ENCODE assay signal across 8 cellular contexts in genomic region chr5:127564002-127564769, GRCh38. TPM values are rescaled to one million over a fixed set of nuclear protein-coding genes. Genes with fewer than 3 reads are reported as not detected.
DNase-seq lines count a peak whose midpoint lies in the region; ATAC-seq, FAIRE-seq and TF ChIP-seq lines count a peak whose summit lies in the region.

No MANE protein-coding gene starts in this region.

- ATAC-seq in A549 = peak; percentile 85 to 93
- peak; percentile 35 for ATAC-seq in HG02623 (IDR thresholded peaks at IDR 0.05; ENCODE audit: unreplicated experiment)

- DNase-seq in A549 (ENCODE audit: low read depth in 1 of 2, low spot score in 1 of 2) (peak; percentile 46 to 65), NCI-H128 (lab: John Stamatoyannopoulos, UW; ENCODE audit: unreplicated experiment) (peak; percentile 35), SW480 (ENCODE audit: low spot score) (peak; percentile 79), cerebellar cortex (ENCODE audit: low spot score) (peak; percentile 73)
- DNase-seq in stimulated activated CD8-positive, alpha-beta memory T cell treated with anti-CD3 and anti-CD28 coated beads, Interleukin-15, amount 100 ng/mL, for 1 hour (ENCODE audit: low read depth) = peak; percentile 18

- 53% methylated on average over 2 of the region's 2 CpGs for WGBS in A549 (ENCODE audit: missing lambda C conversion rate)
- WGBS in liver = 48% methylated on average over 2 of the region's 2 CpGs

- no peak for TF ChIP-seq EP300 in A549 (IDR thresholded peaks at IDR 0.05)

- TF ChIP-seq RAD21 in A549 (conservative IDR thresholded peaks at IDR 0.05 in 1 of 2, IDR thresholded peaks at IDR 0.05 in 1 of 2) (peak; percentile 84 to 89), liver (IDR thresholded peaks at IDR 0.05) (peak; percentile 86 to 89)

- POLR2A ChIA-PET in A549 (lab: Yijun Ruan, JAX) = interaction anchor here (0.6 kb wide), 1 partner anchor 647 kb away, joined by 3 read pairs; no protein-coding TSS in a partner anchor

- CTCF ChIA-PET in A549 (lab: Yijun Ruan, JAX) = interaction anchor here (0.6 to 3.3 kb wide), 31 partner anchors 9 to 1282 kb away, joined by 3 to 25 read pairs (median 3); no protein-coding TSS in a partner anchor

- no peak overlapping the region for H3K4me2 ChIP-seq in A549

- TF ChIP-seq CTCF in A549 (IDR thresholded peaks at IDR 0.05) (peak; percentile 89), GM12874 (IDR thresholded peaks at IDR 0.05; ENCODE audit: insufficient read depth, low read depth, low read length) (peak; percentile 60; the same call in 1 of the 2 replicates), liver (IDR thresholded peaks at IDR 0.05; ENCODE audit: low read depth, low read length, missing input control) (peak; percentile 71)

- FAIRE-seq in A549 (lab: Jason Lieb, UNC) = peak; percentile 76

- no peaks in the 10 kb centered on the region for H3K27me3 ChIP-seq in liver (ENCODE audit: control insufficient read depth in 4 of 4, insufficient read depth in 4 of 4, low read length in 3 of 4)

- H3K9me3 ChIP-seq in A549 (no peaks in the 10 kb centered on the region), liver (ENCODE audit: control insufficient read depth in 4 of 4, low read length in 3 of 4) (no peaks in the 10 kb centered on the region)

- TF ChIP-seq POLR2A in A549 (IDR thresholded peaks at IDR 0.05; ENCODE audit: low read length) = no peak

- H3K27ac ChIP-seq in A549 (no peak overlapping the region), liver (ENCODE audit: low read depth in 1 of 2, low read length in 2 of 2) (no peak overlapping the region)

- H3K4me1 ChIP-seq in A549 = no peaks in the 10 kb centered on the region
- H3K4me1 ChIP-seq in liver (ENCODE audit: control insufficient read depth in 4 of 4, insufficient read depth in 4 of 4, low read length in 3 of 4) = no peaks in the 10 kb centered on the region

- H3K4me3 ChIP-seq in A549 (no peak overlapping the region), liver (ENCODE audit: low read depth in 1 of 3, low read length in 3 of 3) (no peak overlapping the region)

- H3K9ac ChIP-seq in liver (ENCODE audit: low read depth in 1 of 2, low read length in 2 of 2) = no peak overlapping the region

- peaks cover 0 to 2% (median 0%) of the 10 kb centered on the region in 4 donors for H3K36me3 ChIP-seq in liver (ENCODE audit: control insufficient read depth in 4 of 4, insufficient read depth in 3 of 4, low read depth in 1 of 4, low read length in 3 of 4)

TF ChIP-seq in A549, 52 proteins besides CTCF, POLR2A, EP300 and RAD21:
- no peak for TF ChIP-seq ZFP36 (IDR thresholded peaks at IDR 0.05; ENCODE audit: borderline replicate concordance, partially characterized antibody)
- TF ChIP-seq JUNB (IDR thresholded peaks at IDR 0.05) = no peak
- TF ChIP-seq MAFK (IDR thresholded peaks at IDR 0.05; ENCODE audit: partially characterized antibody) = no peak
- no peak for TF ChIP-seq NR3C1 (IDR thresholded peaks at IDR 0.05)
- TF ChIP-seq SMC3 (IDR thresholded peaks at IDR 0.05) = peak; percentile 72
- no peak for TF ChIP-seq JUN (IDR thresholded peaks at IDR 0.05)
TF ChIP-seq in A549: peak in this region for 1.

TF ChIP-seq in liver, 16 proteins besides CTCF, POLR2A, EP300 and RAD21:
- TF ChIP-seq RXRA (IDR thresholded peaks at IDR 0.05) = peak in 1 of 2 donors; percentile 3
- no peak for TF ChIP-seq TAF1 (conservative IDR thresholded peaks at IDR 0.05)

RNA-seq across cellular contexts. Expression of gene PRRC1, which starts 46.7 kb away (rescaled TPM):
- polyA plus RNA-seq in A549 (2011; rRNA removed) (80.4 and 82.2 TPM in 2 replicates), A549 (2017; fragmentation: RNase III; extraction: RNeasy Plus Mini Kit Qiagen cat#74134 plus additional on column Dnase treatment) (38.8 to 45.0 TPM (median 40.7 TPM) in 3 replicates), liver (10 to 100 TPM; 19.6 to 21.4 TPM)
- 21.0 and 24.8 TPM in 2 replicates for polyA plus RNA-seq in A549 (2012; cell fraction: cytosol; rRNA removed)
- polyA plus RNA-seq in A549 (2012; cell fraction: nucleus; rRNA removed) = 14.6 and 25.9 TPM in 2 replicates
- polyA minus RNA-seq in A549 (2011; rRNA and poly(A)+ RNA removed) = 95.6 and 103 TPM in 2 replicates
- total RNA-seq in liver = 10 to 100 TPM; 29.7 to 44.1 TPM

Comparison
In these comparisons a context has a peak if more than half of its experiments do, and no peak if none do; other contexts are left out.
1. DNase-seq: peak in every context shown above with its lines; median percentile 79 in SW480; 73 in cerebellar cortex; 56 in A549; 35 in NCI-H128; 18 in stimulated activated CD8-positive, alpha-beta memory T cell treated with anti-CD3 and anti-CD28 coated beads, Interleukin-15, amount 100 ng/mL, for 1 hour.